ENCODE assay signal across 15 cellular contexts in genomic region chr11:69393865-69394233, GRCh38.
A peak's percentile ranks its signal among the peaks of the same experiment; 100 is the strongest.
DNase-seq lines count a peak whose midpoint lies in the region; ATAC-seq and TF ChIP-seq lines count a peak whose summit lies in the region.
"Had no signal": no experiment of that assay in that cellular context is flagged by ENCODE, and none has a peak within 500 bp of the region (broad histone marks: within the 10 kb centered on the region; RNA-seq: fewer than 3 reads in every experiment).

No MANE protein-coding gene starts in this region.

- TF ChIP-seq CTCF in CD14-positive monocyte (IDR thresholded peaks at IDR 0.05): no peak
- no peak for TF ChIP-seq CTCF in chondrocyte (IDR thresholded peaks at IDR 0.05)
- no peak for TF ChIP-seq CTCF in neural progenitor cell (IDR thresholded peaks at IDR 0.05)
- TF ChIP-seq CTCF in sigmoid colon (IDR thresholded peaks at IDR 0.05): no peak
- no peak for TF ChIP-seq CTCF in stomach (IDR thresholded peaks at IDR 0.05)

- H2AFZ ChIP-seq in neural progenitor cell (replicated peaks): no peak overlapping the region

- peaks cover 19% of the 10 kb centered on the region for H3K4me1 Mint-ChIP-seq in CD14-positive monocyte
- H3K4me1 Mint-ChIP-seq in chondrocyte (ENCODE audit: low read depth): peaks cover 5% of the 10 kb centered on the region
- H3K4me1 Mint-ChIP-seq in neural progenitor cell: peaks cover 34% of the 10 kb centered on the region
- H3K4me1 Mint-ChIP-seq: B cell; CD8-positive, alpha-beta memory T cell had no signal

- H3K36me3 ChIP-seq in neural progenitor cell (no peaks in the 10 kb centered on the region), sigmoid colon (no peaks in the 10 kb centered on the region), stomach (no peaks in the 10 kb centered on the region)

- H3K4me2 ChIP-seq in neural progenitor cell: no peak overlapping the region

- 69 to 85% methylated on average over 8 of the region's 8 CpGs for WGBS in sigmoid colon, 2 donors
- WGBS in stomach, 5 donors: 62 to 81% (median 64%) methylated on average over 5 to 8 of the region's 8 CpGs

- peaks cover 0 to 7% (median under 1%) of the 10 kb centered on the region in 7 donors for H3K9me3 Mint-ChIP-seq in CD14-positive monocyte
- peaks cover 7% of the 10 kb centered on the region for H3K9me3 Mint-ChIP-seq in chondrocyte (ENCODE audit: low read depth)
- peaks cover 31% of the 10 kb centered on the region for H3K9me3 Mint-ChIP-seq in neural progenitor cell

- H3K27me3 ChIP-seq in neural progenitor cell (no peaks in the 10 kb centered on the region), sigmoid colon (peaks cover 0 to 4% (median 0%) of the 10 kb centered on the region in 3 donors), stomach (peaks cover 0 to 30% (median 0%) of the 10 kb centered on the region in 3 donors)

- H3K27ac ChIP-seq in neural progenitor cell (no peak overlapping the region), sigmoid colon (no peak overlapping the region), stomach (no peak overlapping the region)
- H3K27ac ChIP-seq: HL-60 had no signal

- no peaks in the 10 kb centered on the region for H4K20me1 ChIP-seq in neural progenitor cell (ENCODE audit: low read depth)

- H3K27me3 Mint-ChIP-seq in CD14-positive monocyte (ENCODE audit: low read depth in 3 of 3) (peaks cover 3 to 10% (median 9%) of the 10 kb centered on the region in 3 donors), chondrocyte (ENCODE audit: low read depth) (no peaks in the 10 kb centered on the region), neural progenitor cell (ENCODE audit: insufficient read depth, low read depth) (peaks cover 2% of the 10 kb centered on the region)

- ATAC-seq in GM18858 (IDR thresholded peaks at IDR 0.05; ENCODE audit: unreplicated experiment): no peak
- ATAC-seq: HCT116 had no signal

- H3K4me1 ChIP-seq in neural progenitor cell: peaks cover 5% of the 10 kb centered on the region
- peaks cover 0 to 5% (median 3%) of the 10 kb centered on the region in 4 donors for H3K4me1 ChIP-seq in sigmoid colon
- peaks cover 0 to 5% (median 1%) of the 10 kb centered on the region in 4 donors for H3K4me1 ChIP-seq in stomach
- H3K4me1 ChIP-seq: Caco-2 had no signal

- H3F3A ChIP-seq in neural progenitor cell (ENCODE audit: low read depth): no peaks in the 10 kb centered on the region

- no peak overlapping the region for H3K9ac ChIP-seq in neural progenitor cell

- no peak overlapping the region for H3K27ac Mint-ChIP-seq in CD14-positive monocyte
- H3K27ac Mint-ChIP-seq in chondrocyte (ENCODE audit: unreplicated experiment): no peak overlapping the region
- H3K27ac Mint-ChIP-seq in neural progenitor cell: peak overlapping the region; percentile 83
- H3K27ac Mint-ChIP-seq: B cell; CD8-positive, alpha-beta memory T cell; IgD-negative memory B cell had no signal

- H3K36me3 Mint-ChIP-seq in CD14-positive monocyte (no peaks in the 10 kb centered on the region), chondrocyte (ENCODE audit: low read depth) (no peaks in the 10 kb centered on the region), neural progenitor cell (no peaks in the 10 kb centered on the region)

- TF ChIP-seq POLR2A in sigmoid colon (IDR thresholded peaks at IDR 0.05) (no peak), stomach (IDR thresholded peaks at IDR 0.05) (no peak)

- H3K4me3 Mint-ChIP-seq in CD14-positive monocyte (no peak overlapping the region), chondrocyte (ENCODE audit: unreplicated experiment) (no peak overlapping the region), neural progenitor cell (no peak overlapping the region)
- H3K4me3 Mint-ChIP-seq: B cell; CD8-positive, alpha-beta memory T cell; IgD-negative memory B cell had no signal

- no peak for TF ChIP-seq EP300 in sigmoid colon (IDR thresholded peaks at IDR 0.05)
- no peak for TF ChIP-seq EP300 in stomach (IDR thresholded peaks at IDR 0.05)

- intact Hi-C loops in CD14-positive monocyte (cut with micrococcal nuclease): no loop called here
- intact Hi-C loops in sigmoid colon (cut with DNase I): no loop called here
- intact Hi-C loops in stomach (cut with DNase I; ENCODE audit: low total_unique reads): no loop called here

- H3K79me2 ChIP-seq in neural progenitor cell (ENCODE audit: low read depth): no peaks in the 10 kb centered on the region

- H3K9me3 ChIP-seq in neural progenitor cell (ENCODE audit: low read depth) (no peaks in the 10 kb centered on the region), sigmoid colon (no peaks in the 10 kb centered on the region), stomach (peaks cover 0 to 6% (median 2%) of the 10 kb centered on the region in 4 donors)
- H3K9me3 ChIP-seq: Caco-2 had no signal

- H3K4me3 ChIP-seq in neural progenitor cell: no peak overlapping the region
- no peak overlapping the region for H3K4me3 ChIP-seq in sigmoid colon
- no peak overlapping the region for H3K4me3 ChIP-seq in stomach

- DNase-seq in CD14-positive monocyte (ENCODE audit: low spot score) (peak; percentile 25), chondrocyte (ENCODE audit: low spot score) (peak; percentile 79), neural progenitor cell (ENCODE audit: low spot score) (no peak), sigmoid colon (peak; percentile 54), stomach (no peak), SHP77 treated with DMSO at 0.1 percent for 48 hours (lab: John Stamatoyannopoulos, UW) (no peak)
- DNase-seq: Caco-2, DND-41, GDM1 had no signal

Comparison
In these comparisons a context has a peak if more than half of its experiments do, and no peak if none do; other contexts are left out.
1. DNase-seq: peak in CD14-positive monocyte (single experiment), chondrocyte (single experiment) and sigmoid colon (single experiment); none in neural progenitor cell (single experiment), stomach (single experiment) and SHP77 treated with DMSO at 0.1 percent for 48 hours (single experiment).